In genomic region chr2:207784898-207785297, GRCh38 we compare ENCODE assay signal across 2 cellular contexts.
TF ChIP-seq lines count a peak whose summit lies in the region.

No MANE protein-coding gene starts in this region.

TF ChIP-seq in SK-N-SH, 30 proteins besides CTCF, POLR2A, EP300 and RAD21 (continued from another document):
- TF ChIP-seq, protein P1, sequence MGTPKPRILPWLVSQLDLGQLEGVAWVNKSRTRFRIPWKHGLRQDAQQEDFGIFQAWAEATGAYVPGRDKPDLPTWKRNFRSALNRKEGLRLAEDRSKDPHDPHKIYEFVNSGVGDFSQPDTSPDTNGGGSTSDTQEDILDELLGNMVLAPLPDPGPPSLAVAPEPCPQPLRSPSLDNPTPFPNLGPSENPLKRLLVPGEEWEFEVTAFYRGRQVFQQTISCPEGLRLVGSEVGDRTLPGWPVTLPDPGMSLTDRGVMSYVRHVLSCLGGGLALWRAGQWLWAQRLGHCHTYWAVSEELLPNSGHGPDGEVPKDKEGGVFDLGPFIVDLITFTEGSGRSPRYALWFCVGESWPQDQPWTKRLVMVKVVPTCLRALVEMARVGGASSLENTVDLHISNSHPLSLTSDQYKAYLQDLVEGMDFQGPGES (IDR thresholded peaks at IDR 0.05; ENCODE audit: low read depth, low read length): no peak
- TF ChIP-seq EZH2phosphoT487 (IDR thresholded peaks at IDR 0.05; ENCODE audit: borderline replicate concordance, low read depth) (no peak), NRF1 (IDR thresholded peaks at IDR 0.05; ENCODE audit: low read depth, low read length) (no peak), MXI1 (IDR thresholded peaks at IDR 0.05; ENCODE audit: low read depth, low read length) (no peak), MEF2A (IDR thresholded peaks at IDR 0.05; ENCODE audit: borderline replicate concordance, low read depth) (no peak), NFIC (IDR thresholded peaks at IDR 0.05; ENCODE audit: borderline replicate concordance) (no peak), RXRA (IDR thresholded peaks at IDR 0.05; ENCODE audit: borderline replicate concordance, low read depth) (no peak), REST (IDR thresholded peaks at IDR 0.05; ENCODE audit: low read depth, low read length) (no peak), MAX (IDR thresholded peaks at IDR 0.05; ENCODE audit: low read depth) (no peak), USF1 (IDR thresholded peaks at IDR 0.05; ENCODE audit: borderline replicate concordance, low read depth) (no peak), YY1 (IDR thresholded peaks at IDR 0.05; ENCODE audit: low read depth) (no peak), SMC3 (IDR thresholded peaks at IDR 0.05; ENCODE audit: low read depth, low read length) (no peak), TAF1 (IDR thresholded peaks at IDR 0.05; ENCODE audit: borderline replicate concordance, low read depth, low read length) (no peak), JUND (IDR thresholded peaks at IDR 0.05) (no peak)
- TF ChIP-seq, protein P2, sequence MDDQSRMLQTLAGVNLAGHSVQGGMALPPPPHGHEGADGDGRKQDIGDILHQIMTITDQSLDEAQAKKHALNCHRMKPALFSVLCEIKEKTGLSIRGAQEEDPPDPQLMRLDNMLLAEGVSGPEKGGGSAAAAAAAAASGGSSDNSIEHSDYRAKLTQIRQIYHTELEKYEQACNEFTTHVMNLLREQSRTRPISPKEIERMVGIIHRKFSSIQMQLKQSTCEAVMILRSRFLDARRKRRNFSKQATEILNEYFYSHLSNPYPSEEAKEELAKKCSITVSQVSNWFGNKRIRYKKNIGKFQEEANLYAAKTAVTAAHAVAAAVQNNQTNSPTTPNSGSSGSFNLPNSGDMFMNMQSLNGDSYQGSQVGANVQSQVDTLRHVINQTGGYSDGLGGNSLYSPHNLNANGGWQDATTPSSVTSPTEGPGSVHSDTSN (IDR thresholded peaks at IDR 0.05): no peak
- TF ChIP-seq, protein P3, sequence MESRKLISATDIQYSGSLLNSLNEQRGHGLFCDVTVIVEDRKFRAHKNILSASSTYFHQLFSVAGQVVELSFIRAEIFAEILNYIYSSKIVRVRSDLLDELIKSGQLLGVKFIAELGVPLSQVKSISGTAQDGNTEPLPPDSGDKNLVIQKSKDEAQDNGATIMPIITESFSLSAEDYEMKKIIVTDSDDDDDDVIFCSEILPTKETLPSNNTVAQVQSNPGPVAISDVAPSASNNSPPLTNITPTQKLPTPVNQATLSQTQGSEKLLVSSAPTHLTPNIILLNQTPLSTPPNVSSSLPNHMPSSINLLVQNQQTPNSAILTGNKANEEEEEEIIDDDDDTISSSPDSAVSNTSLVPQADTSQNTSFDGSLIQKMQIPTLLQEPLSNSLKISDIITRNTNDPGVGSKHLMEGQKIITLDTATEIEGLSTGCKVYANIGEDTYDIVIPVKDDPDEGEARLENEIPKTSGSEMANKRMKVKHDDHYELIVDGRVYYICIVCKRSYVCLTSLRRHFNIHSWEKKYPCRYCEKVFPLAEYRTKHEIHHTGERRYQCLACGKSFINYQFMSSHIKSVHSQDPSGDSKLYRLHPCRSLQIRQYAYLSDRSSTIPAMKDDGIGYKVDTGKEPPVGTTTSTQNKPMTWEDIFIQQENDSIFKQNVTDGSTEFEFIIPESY (IDR thresholded peaks at IDR 0.05; ENCODE audit: borderline replicate concordance, low read depth): no peak
- TF ChIP-seq, protein P4, sequence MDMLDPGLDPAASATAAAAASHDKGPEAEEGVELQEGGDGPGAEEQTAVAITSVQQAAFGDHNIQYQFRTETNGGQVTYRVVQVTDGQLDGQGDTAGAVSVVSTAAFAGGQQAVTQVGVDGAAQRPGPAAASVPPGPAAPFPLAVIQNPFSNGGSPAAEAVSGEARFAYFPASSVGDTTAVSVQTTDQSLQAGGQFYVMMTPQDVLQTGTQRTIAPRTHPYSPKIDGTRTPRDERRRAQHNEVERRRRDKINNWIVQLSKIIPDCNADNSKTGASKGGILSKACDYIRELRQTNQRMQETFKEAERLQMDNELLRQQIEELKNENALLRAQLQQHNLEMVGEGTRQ (IDR thresholded peaks at IDR 0.05; ENCODE audit: borderline replicate concordance, low read depth, low read length): no peak

TF ChIP-seq in K562, 482 proteins besides CTCF, POLR2A, EP300 and RAD21 (continued from another document):
- TF ChIP-seq HOMEZ (CRISPR knock-in tag; IDR thresholded peaks at IDR 0.05) (no peak), CEBPG (CRISPR knock-in tag; IDR thresholded peaks at IDR 0.05) (0 out of 2 replicates have a peak, but pooled peaks have one; percentile 9), CEBPG (tag; conservative IDR thresholded peaks at IDR 0.05 in 1 of 2, IDR thresholded peaks at IDR 0.05 in 1 of 2) (0 out of 4 replicates have a peak, but pooled peaks of 1 of the 2 experiments have one; percentile 9), SMAD4 (CRISPR knock-in tag; conservative IDR thresholded peaks at IDR 0.05) (no peak), FOXA3 (CRISPR knock-in tag; conservative IDR thresholded peaks at IDR 0.05 in 1 of 2, IDR thresholded peaks at IDR 0.05 in 1 of 2) (no peak), C11orf30 (IDR thresholded peaks at IDR 0.05; ENCODE audit: low read depth) (no peak), HMGN3 (IDR thresholded peaks at IDR 0.05; ENCODE audit: borderline replicate concordance, extremely low read depth, insufficient read length, low read depth, low read length) (no peak), ZZZ3 (IDR thresholded peaks at IDR 0.05) (no peak), NR2C1 (IDR thresholded peaks at IDR 0.05) (no peak), NR2C1 (tag; IDR thresholded peaks at IDR 0.05) (peak; percentile 46)
- TF ChIP-seq, protein P5, sequence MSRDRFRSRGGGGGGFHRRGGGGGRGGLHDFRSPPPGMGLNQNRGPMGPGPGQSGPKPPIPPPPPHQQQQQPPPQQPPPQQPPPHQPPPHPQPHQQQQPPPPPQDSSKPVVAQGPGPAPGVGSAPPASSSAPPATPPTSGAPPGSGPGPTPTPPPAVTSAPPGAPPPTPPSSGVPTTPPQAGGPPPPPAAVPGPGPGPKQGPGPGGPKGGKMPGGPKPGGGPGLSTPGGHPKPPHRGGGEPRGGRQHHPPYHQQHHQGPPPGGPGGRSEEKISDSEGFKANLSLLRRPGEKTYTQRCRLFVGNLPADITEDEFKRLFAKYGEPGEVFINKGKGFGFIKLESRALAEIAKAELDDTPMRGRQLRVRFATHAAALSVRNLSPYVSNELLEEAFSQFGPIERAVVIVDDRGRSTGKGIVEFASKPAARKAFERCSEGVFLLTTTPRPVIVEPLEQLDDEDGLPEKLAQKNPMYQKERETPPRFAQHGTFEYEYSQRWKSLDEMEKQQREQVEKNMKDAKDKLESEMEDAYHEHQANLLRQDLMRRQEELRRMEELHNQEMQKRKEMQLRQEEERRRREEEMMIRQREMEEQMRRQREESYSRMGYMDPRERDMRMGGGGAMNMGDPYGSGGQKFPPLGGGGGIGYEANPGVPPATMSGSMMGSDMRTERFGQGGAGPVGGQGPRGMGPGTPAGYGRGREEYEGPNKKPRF (IDR thresholded peaks at IDR 0.05; ENCODE audit: low read depth, low read length): no peak
TF ChIP-seq in K562: peak in this region for 4.
